In genomic region chr2:30312916-30313315, GRCh38 we compare ENCODE assay signal across 20 cellular contexts.
"Had no signal": no experiment of that assay in that cellular context is flagged by ENCODE, and none has a peak within 500 bp of the region (broad histone marks: within the 10 kb centered on the region; RNA-seq: fewer than 3 reads in every experiment).

No MANE protein-coding gene starts in this region.

- H3K4me3 Mint-ChIP-seq: T-cell had no signal

- H3K9me3 ChIP-seq: body of pancreas, gastroesophageal sphincter, prostate gland, upper lobe of left lung had no signal

- DNase-seq: activated CD4-positive, alpha-beta T cell treated with anti-CD3 and anti-CD28 coated beads for 1 hour; activated CD4-positive, alpha-beta T cell treated with anti-CD3 and anti-CD28 coated beads, Interleukin-2, amount 50 U/mL, for 4 hours; activated naive CD4-positive, alpha-beta T cell treated with Interleukin-2 at 50 U/mL for 16 hours; anterior cingulate cortex; cortex of kidney; head of caudate nucleus; islet precursor cell; left cardiac atrium; mesenchymal stem cell; spleen; stimulated activated CD4-positive, alpha-beta T cell treated with anti-CD3 and anti-CD28 coated beads, Interleukin-4, amount 100 ng/mL, for 1 hour; stimulated activated naive CD4-positive, alpha-beta T cell treated with Interleukin-2 at 50 U/mL for 16 hours; T-cell; upper lobe of left lung had no signal

- ATAC-seq: body of pancreas, gastroesophageal sphincter, left cardiac atrium, SK-N-SH treated with all-trans-retinoic acid at 6 μM for 48 hours, T-cell had no signal

- H3K27ac ChIP-seq: body of pancreas, cardiac muscle cell, epithelial cell of prostate, gastroesophageal sphincter, prostate gland, spleen, upper lobe of left lung had no signal

- H3K27me3 Mint-ChIP-seq: T-cell had no signal

- H3K4me3 ChIP-seq: body of pancreas, cardiac muscle cell, gastroesophageal sphincter, prostate gland, spleen, upper lobe of left lung had no signal

- H3K4me1 ChIP-seq: body of pancreas, gastroesophageal sphincter, prostate gland, upper lobe of left lung had no signal

- H3K36me3 ChIP-seq: cardiac muscle cell, gastroesophageal sphincter, prostate gland, spleen, upper lobe of left lung had no signal

- H3K27me3 ChIP-seq: body of pancreas, cardiac muscle cell, gastroesophageal sphincter, spleen, upper lobe of left lung had no signal
